8 cellular contexts compared by ENCODE assay signal in the genomic region with DNA sequence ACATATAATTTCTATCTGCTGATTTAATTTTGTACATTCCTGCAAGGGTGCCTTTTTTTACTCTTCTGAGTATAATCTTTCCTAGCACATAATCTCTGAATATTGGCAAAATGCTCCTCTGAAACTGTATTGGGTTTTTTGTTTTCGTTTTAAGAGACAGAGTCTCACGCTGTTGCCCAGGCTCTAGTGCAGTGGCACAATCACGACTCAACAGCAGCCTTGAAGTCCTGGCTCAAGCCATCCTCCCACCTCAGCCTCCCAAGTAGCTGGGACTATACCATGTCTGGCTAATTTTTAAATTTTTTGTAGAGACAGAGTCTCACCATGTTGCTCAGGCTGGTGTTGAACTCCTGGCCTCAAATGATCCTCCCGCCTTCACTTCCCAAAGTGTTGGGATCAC.
DNase-seq lines count a peak whose midpoint lies in the region; ATAC-seq, FAIRE-seq and TF ChIP-seq lines count a peak whose summit lies in the region.

No MANE protein-coding gene starts in this region.

- H3K4me2 ChIP-seq in GM23248 (ENCODE audit: unreplicated experiment) = peak overlapping the region; percentile 76
- peak overlapping the region; percentile 94 for H3K4me2 ChIP-seq in fibroblast of lung (ENCODE audit: extremely low read depth, insufficient read depth, low read length)

- peak overlapping the region; percentile 90 for H3K27ac ChIP-seq in GM23248
- H3K27ac ChIP-seq in fibroblast of lung (ENCODE audit: insufficient read depth, low read length) = peak overlapping the region; percentile 93
- H3K27ac ChIP-seq in psoas muscle = peak overlapping the region; percentile 65

- peaks cover 38% of the 10 kb centered on the region for H3K4me1 Mint-ChIP-seq in T-helper 17 cell

- 30 to 43% methylated on average over 3 to 4 of the region's 4 CpGs for WGBS in GM23248 (ENCODE audit: low coverage in 1 of 2, low lambda C conversion rate in 2 of 2, missing lambda C conversion rate in 2 of 2), 2 experiments
- WGBS in psoas muscle, 3 donors = 48 to 53% (median 51%) methylated on average over 4 of the region's 4 CpGs

- no peaks in the 10 kb centered on the region for H3K9me3 ChIP-seq in GM23248 (ENCODE audit: low read depth)
- no peaks in the 10 kb centered on the region for H3K9me3 ChIP-seq in T-helper 17 cell (ENCODE audit: control insufficient read depth, low read length, poor library complexity, severe bottlenecking)
- H3K9me3 ChIP-seq in fibroblast of lung (ENCODE audit: control insufficient read depth, insufficient read depth, low read depth, low read length) = no peaks in the 10 kb centered on the region
- H3K9me3 ChIP-seq in psoas muscle = no peaks in the 10 kb centered on the region

- FAIRE-seq in GM12892 (lab: Jason Lieb, UNC) = no peak

- no peak for ATAC-seq in T-helper 17 cell
- no peak for ATAC-seq in psoas muscle
- no peak for ATAC-seq in HG03045 (IDR thresholded peaks at IDR 0.05; ENCODE audit: unreplicated experiment)

- peak overlapping the region; percentile 95 for H3K27ac Mint-ChIP-seq in T-helper 17 cell

- peak overlapping the region; percentile 68 for H3K4me3 ChIP-seq in GM23248
- peak overlapping the region in 2 of 4 experiments; percentile 41 to 70 for H3K4me3 ChIP-seq in fibroblast of lung (replicated peaks in 1 of 4; ENCODE audit: control extremely low read depth in 1 of 4, insufficient read depth in 1 of 4, low read depth in 3 of 4, low read length in 4 of 4)
- H3K4me3 ChIP-seq in psoas muscle = peak overlapping the region; percentile 82

- H3K27me3 ChIP-seq in GM23248 (replicated peaks; ENCODE audit: insufficient read depth) = no peaks in the 10 kb centered on the region
- no peaks in the 10 kb centered on the region for H3K27me3 ChIP-seq in fibroblast of lung (ENCODE audit: control insufficient read depth, insufficient read depth, low read length)
- no peaks in the 10 kb centered on the region for H3K27me3 ChIP-seq in psoas muscle (ENCODE audit: insufficient read depth in 3 of 3, low read length in 2 of 3)

- H3K79me2 ChIP-seq in GM23248 (ENCODE audit: insufficient read depth) (peaks cover 57% of the 10 kb centered on the region), fibroblast of lung (ENCODE audit: control insufficient read depth, insufficient read depth, low read length) (peaks cover 58% of the 10 kb centered on the region)

- in situ Hi-C loops in GM23248 (cut with MboI) = no loop called here
- in situ Hi-C loops in KBM-7 (cut with MboI; ENCODE audit: low pct_unique_long_range_greater_than_20kb, low sequenced_read_pairs) = no loop called here

- peaks cover 46% of the 10 kb centered on the region for H3F3A ChIP-seq in GM23248 (ENCODE audit: insufficient read depth)

- DNase-seq in GM23248 (no peak), T-helper 17 cell (no peak), fibroblast of lung (ENCODE audit: low read depth in 2 of 2) (no peak), psoas muscle (no peak), KBM-7 (no peak), GM12892 (ENCODE audit: insufficient read length) (no peak), NCI-H446 (lab: John Stamatoyannopoulos, UW) (no peak)

- intact Hi-C loops in psoas muscle (cut with DNase I) = no loop called here

- H3K36me3 ChIP-seq in GM23248 (ENCODE audit: low read depth) (no peaks in the 10 kb centered on the region), fibroblast of lung (ENCODE audit: control insufficient read depth, insufficient read depth, low read length) (peaks cover 1% of the 10 kb centered on the region), psoas muscle (ENCODE audit: insufficient read depth in 1 of 2, low read depth in 1 of 2) (no peaks in the 10 kb centered on the region)

- H3K4me3 Mint-ChIP-seq in T-helper 17 cell = peak overlapping the region; percentile 96

- H3K9ac ChIP-seq in GM23248 (peak overlapping the region; percentile 83), fibroblast of lung (ENCODE audit: insufficient read depth, low read length) (no peak overlapping the region)

- TF ChIP-seq CTCF in fibroblast of lung (conservative IDR thresholded peaks at IDR 0.05 in 1 of 2, IDR thresholded peaks at IDR 0.05 in 1 of 2; ENCODE audit: low read depth in 1 of 2, low read length in 2 of 2) = no peak
- no peak for TF ChIP-seq CTCF in psoas muscle (IDR thresholded peaks at IDR 0.05)

- TF ChIP-seq POLR2A in GM12892 (IDR thresholded peaks at IDR 0.05; ENCODE audit: low read depth, low read length) = no peak

- peaks cover 3% of the 10 kb centered on the region for H3K36me3 Mint-ChIP-seq in T-helper 17 cell (ENCODE audit: low read depth)

- H4K20me1 ChIP-seq in GM23248 (ENCODE audit: insufficient read depth) (no peaks in the 10 kb centered on the region), fibroblast of lung (ENCODE audit: control insufficient read depth, extremely low read depth, insufficient read depth, low read length) (no peaks in the 10 kb centered on the region)

- peaks cover 47% of the 10 kb centered on the region for H3K4me1 ChIP-seq in GM23248 (ENCODE audit: insufficient read depth)
- peaks cover 26% of the 10 kb centered on the region for H3K4me1 ChIP-seq in fibroblast of lung (ENCODE audit: control insufficient read depth, extremely low read depth, insufficient read depth, low read length)
- H3K4me1 ChIP-seq in psoas muscle = peaks cover 27% of the 10 kb centered on the region

- H2AFZ ChIP-seq in GM23248 (peak overlapping the region; percentile 38; the same call in 1 of the 2 replicates), fibroblast of lung (ENCODE audit: low read length) (no peak overlapping the region)

- H3K9me2 ChIP-seq in GM23248 (ENCODE audit: insufficient read depth) = no peaks in the 10 kb centered on the region

- no peaks in the 10 kb centered on the region for H3K27me3 Mint-ChIP-seq in T-helper 17 cell
